9 cellular contexts compared by ENCODE assay signal in genomic region chr3:150544040-150544439, GRCh38. TPM values are rescaled to one million over a fixed set of nuclear protein-coding genes. Genes with fewer than 3 reads are reported as not detected.
DNase-seq lines count a peak whose midpoint lies in the region; ATAC-seq and TF ChIP-seq lines count a peak whose summit lies in the region.
"Had no signal": no experiment of that assay in that cellular context is flagged by ENCODE, and none has a peak within 500 bp of the region (broad histone marks: within the 10 kb centered on the region; RNA-seq: fewer than 3 reads in every experiment).

No MANE protein-coding gene starts in this region.

- peaks cover 18% of the 10 kb centered on the region for H3K36me3 Mint-ChIP-seq in activated naive CD4-positive, alpha-beta T cell treated with anti-CD3 and anti-CD28 coated beads, Interleukin-2, amount 50 U/mL, for 24 hours
- H3K36me3 Mint-ChIP-seq in activated CD4-positive, alpha-beta memory T cell treated with anti-CD3 and anti-CD28 coated beads, Interleukin-2, amount 10 ng/mL, durations not matched to agents 7 days and 5 days (ENCODE audit: low read depth) = peaks cover 50% of the 10 kb centered on the region
- peaks cover 16% of the 10 kb centered on the region for H3K36me3 Mint-ChIP-seq in type B pancreatic cell

- peak overlapping the region; percentile 65 for H3K27ac Mint-ChIP-seq in activated naive CD4-positive, alpha-beta T cell treated with anti-CD3 and anti-CD28 coated beads, Interleukin-2, amount 50 U/mL, for 24 hours
- H3K27ac Mint-ChIP-seq in activated CD4-positive, alpha-beta memory T cell treated with anti-CD3 and anti-CD28 coated beads, Interleukin-2, amount 10 ng/mL, durations not matched to agents 7 days and 5 days = no peak overlapping the region
- peak overlapping the region; percentile 97 for H3K27ac Mint-ChIP-seq in type B pancreatic cell

- no peaks in the 10 kb centered on the region for H3K9me3 Mint-ChIP-seq in activated naive CD4-positive, alpha-beta T cell treated with anti-CD3 and anti-CD28 coated beads, Interleukin-2, amount 50 U/mL, for 24 hours
- H3K9me3 Mint-ChIP-seq in activated CD4-positive, alpha-beta memory T cell treated with anti-CD3 and anti-CD28 coated beads, Interleukin-2, amount 10 ng/mL, durations not matched to agents 7 days and 5 days = no peaks in the 10 kb centered on the region
- H3K9me3 Mint-ChIP-seq in type B pancreatic cell = no peaks in the 10 kb centered on the region

- peak overlapping the region; percentile 98 for H3K4me3 Mint-ChIP-seq in activated naive CD4-positive, alpha-beta T cell treated with anti-CD3 and anti-CD28 coated beads, Interleukin-2, amount 50 U/mL, for 24 hours
- H3K4me3 Mint-ChIP-seq in activated CD4-positive, alpha-beta memory T cell treated with anti-CD3 and anti-CD28 coated beads, Interleukin-2, amount 10 ng/mL, durations not matched to agents 7 days and 5 days = peak overlapping the region; percentile 55
- H3K4me3 Mint-ChIP-seq in type B pancreatic cell = peak overlapping the region; percentile 92

- no peak for TF ChIP-seq CTCF in foreskin keratinocyte (conservative IDR thresholded peaks at IDR 0.05)
- no peak for TF ChIP-seq CTCF in type B pancreatic cell (conservative IDR thresholded peaks at IDR 0.05)

- DNase-seq in activated naive CD4-positive, alpha-beta T cell treated with Interleukin-2 at 50 U/mL for 16 hours = no peak
- DNase-seq in activated CD4-positive, alpha-beta memory T cell treated with anti-CD3 and anti-CD28 coated beads, Interleukin-2, amount 10 ng/mL, durations not matched to agents 7 days and 5 days = no peak
- DNase-seq in foreskin keratinocyte (peak in 1 of 2 donors; percentile 64), type B pancreatic cell (ENCODE audit: extremely low spot score, unreplicated experiment) (no peak), NOMO-1 treated with DMSO at 0.1 percent for 48 hours (lab: John Stamatoyannopoulos, UW; ENCODE audit: unreplicated experiment) (no peak)
- no peak for DNase-seq in NK-92 treated with Interleukin-12 subunit alpha and Interleukin-12 subunit beta, amount 100 ng/mL, for 24 hours (lab: John Stamatoyannopoulos, UW)
- DNase-seq: SJCRH30 had no signal

- peak overlapping the region; percentile 80 for H3K27ac ChIP-seq in foreskin keratinocyte
- H3K27ac ChIP-seq: SJCRH30 had no signal

- H3K4me1 Mint-ChIP-seq in activated naive CD4-positive, alpha-beta T cell treated with anti-CD3 and anti-CD28 coated beads, Interleukin-2, amount 50 U/mL, for 24 hours = peaks cover 63% of the 10 kb centered on the region
- H3K4me1 Mint-ChIP-seq in activated CD4-positive, alpha-beta memory T cell treated with anti-CD3 and anti-CD28 coated beads, Interleukin-2, amount 10 ng/mL, durations not matched to agents 7 days and 5 days = peaks cover 54% of the 10 kb centered on the region
- H3K4me1 Mint-ChIP-seq in type B pancreatic cell (ENCODE audit: unreplicated experiment) = peaks cover 30% of the 10 kb centered on the region

- H3K27me3 ChIP-seq in foreskin keratinocyte = no peaks in the 10 kb centered on the region
- H3K27me3 ChIP-seq: SJCRH30 had no signal

- CTCF ChIA-PET in activated CD4-positive, alpha-beta memory T cell treated with anti-CD3 and anti-CD28 coated beads, Interleukin-2, amount 10 ng/mL, durations not matched to agents 7 days and 5 days (lab: Charles Lee) = interaction anchor here (1.0 to 1.5 kb wide), 3 partner anchors 45 to 542 kb away, joined by 3 read pairs; partner anchors contain the start of gene MED12L

- ATAC-seq in foreskin keratinocyte (peak; percentile 9), GM21528 (IDR thresholded peaks at IDR 0.05; ENCODE audit: low FRiP score, unreplicated experiment) (no peak)

- POLR2A ChIA-PET in activated CD4-positive, alpha-beta memory T cell treated with anti-CD3 and anti-CD28 coated beads, Interleukin-2, amount 10 ng/mL, durations not matched to agents 7 days and 5 days (lab: Charles Lee) = interaction anchor here (1.2 to 8.4 kb wide), 8 partner anchors 9 to 657 kb away, joined by 3 to 156 read pairs (median 28); partner anchors contain the start of genes ERICH6, GPR171, SELENOT and SIAH2

- H3K4me1 ChIP-seq in foreskin keratinocyte = peaks cover 15% of the 10 kb centered on the region
- H3K4me1 ChIP-seq: SJCRH30 had no signal

- no peaks in the 10 kb centered on the region for H3K27me3 Mint-ChIP-seq in activated naive CD4-positive, alpha-beta T cell treated with anti-CD3 and anti-CD28 coated beads, Interleukin-2, amount 50 U/mL, for 24 hours
- no peaks in the 10 kb centered on the region for H3K27me3 Mint-ChIP-seq in activated CD4-positive, alpha-beta memory T cell treated with anti-CD3 and anti-CD28 coated beads, Interleukin-2, amount 10 ng/mL, durations not matched to agents 7 days and 5 days
- no peaks in the 10 kb centered on the region for H3K27me3 Mint-ChIP-seq in type B pancreatic cell

RNA-seq across cellular contexts. Expression of gene SERP1, which starts 2.3 kb away (rescaled TPM):
- 10 to 100 TPM; 98.4 to 98.5 TPM for total RNA-seq in activated CD4-positive, alpha-beta memory T cell treated with anti-CD3 and anti-CD28 coated beads, Interleukin-2, amount 10 ng/mL, durations not matched to agents 7 days and 5 days
- total RNA-seq in foreskin keratinocyte (81.0 and 97.7 TPM in 2 replicates), type B pancreatic cell (ENCODE audit: low replicate concordance) (96.8 and 162 TPM in 2 replicates)
- polyA plus RNA-seq in foreskin keratinocyte = 60.3 and 76.5 TPM in 2 replicates

RNA-seq across cellular contexts. Expression of gene EIF2A, which starts 2.5 kb away (rescaled TPM):
- 10 to 100 TPM; 81.7 to 86.4 TPM for total RNA-seq in activated CD4-positive, alpha-beta memory T cell treated with anti-CD3 and anti-CD28 coated beads, Interleukin-2, amount 10 ng/mL, durations not matched to agents 7 days and 5 days
- total RNA-seq in foreskin keratinocyte (87.7 and 91.1 TPM in 2 replicates), type B pancreatic cell (ENCODE audit: low replicate concordance) (56.1 and 58.3 TPM in 2 replicates)
- 49.9 and 60.9 TPM in 2 replicates for polyA plus RNA-seq in foreskin keratinocyte

RNA-seq across cellular contexts. Expression of gene SELENOT, which starts 59.1 kb away (rescaled TPM):
- 100 to 1,000 TPM; 124 to 130 TPM for total RNA-seq in activated CD4-positive, alpha-beta memory T cell treated with anti-CD3 and anti-CD28 coated beads, Interleukin-2, amount 10 ng/mL, durations not matched to agents 7 days and 5 days
- 115 and 121 TPM in 2 replicates for total RNA-seq in foreskin keratinocyte
- 92.1 and 110 TPM in 2 replicates for polyA plus RNA-seq in foreskin keratinocyte
- 73.8 and 92.7 TPM in 2 replicates for total RNA-seq in type B pancreatic cell (ENCODE audit: low replicate concordance)
